ENCODE assay signal across 16 cellular contexts in the genomic region with DNA sequence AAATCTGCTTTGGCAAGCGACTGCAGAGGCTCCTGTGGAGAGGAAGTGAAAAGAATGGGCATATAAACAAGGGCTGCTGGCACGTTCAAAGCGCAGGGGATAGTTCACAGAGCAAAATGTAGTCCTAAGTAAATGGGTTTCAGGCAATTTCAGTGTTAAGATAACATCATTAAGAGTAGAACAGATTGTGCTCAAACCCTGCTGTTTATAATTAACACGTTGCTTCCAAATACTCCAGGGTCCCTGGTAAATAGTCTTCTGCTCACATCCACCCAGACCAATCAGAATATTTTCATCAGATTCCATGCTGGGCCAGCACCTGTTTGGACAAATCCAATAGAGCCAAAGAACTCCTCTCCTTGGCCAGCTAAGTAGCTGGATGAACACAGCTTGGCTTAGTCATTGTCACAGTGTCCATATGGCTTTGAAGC.
DNase-seq lines count a peak whose midpoint lies in the region; ATAC-seq and TF ChIP-seq lines count a peak whose summit lies in the region.
"Had no signal": no experiment of that assay in that cellular context is flagged by ENCODE, and none has a peak within 500 bp of the region (broad histone marks: within the 10 kb centered on the region; RNA-seq: fewer than 3 reads in every experiment).

No MANE protein-coding gene starts in this region.

- no peak overlapping the region for H3K56ac ChIP-seq in mesendoderm (ENCODE audit: low read length)

- no CpG with 5 or more reads among the region's 4 CpGs for WGBS in mesendoderm (ENCODE audit: extremely low coverage, insufficient coverage, low lambda C conversion rate)

- H3K4ac ChIP-seq in mesendoderm (ENCODE audit: low read depth, low read length), result no peak overlapping the region

- H2BK5ac ChIP-seq in mesendoderm (ENCODE audit: low read length), result no peak overlapping the region

- H3K36me3 Mint-ChIP-seq in WTC11, result peaks cover 26% of the 10 kb centered on the region
- H3K36me3 Mint-ChIP-seq in activated T-helper 17 cell treated with anti-CD3 and anti-CD28 coated beads, Interleukin-2, amount 50 U/mL, for 72 hours (ENCODE audit: low read depth), result peaks cover 32% of the 10 kb centered on the region
- peaks cover 30% of the 10 kb centered on the region for H3K36me3 Mint-ChIP-seq in T-helper 2 cell treated with Interferon-gamma antibody and Interleukin-4, amounts not matched to agents 5 μg/mL and 100 μg/mL, for 36 hours (ENCODE audit: low read depth)

- H4K8ac ChIP-seq in mesendoderm (ENCODE audit: low read depth, low read length), result no peak overlapping the region

- TF ChIP-seq CTCF in WTC11 (IDR thresholded peaks at IDR 0.05), result no peak

- H3K27ac Mint-ChIP-seq in WTC11, result no peak overlapping the region
- no peak overlapping the region for H3K27ac Mint-ChIP-seq in activated T-helper 17 cell treated with anti-CD3 and anti-CD28 coated beads, Interleukin-2, amount 50 U/mL, for 72 hours
- no peak overlapping the region for H3K27ac Mint-ChIP-seq in T-helper 2 cell treated with Interferon-gamma antibody and Interleukin-4, amounts not matched to agents 5 μg/mL and 100 μg/mL, for 36 hours
- H3K27ac Mint-ChIP-seq: effector memory CD8-positive, alpha-beta T cell; stimulated activated naive CD8-positive, alpha-beta T cell treated with anti-CD3 and anti-CD28 coated beads, Interleukin-15, Interleukin-2, amounts not matched to agents 100 ng/mL and 50 ng/mL, for 24 hours had no signal

- no peak overlapping the region for H3K18ac ChIP-seq in mesendoderm (ENCODE audit: low read length)

- POLR2A ChIA-PET in WTC11 (lab: Charles Lee), result no interaction called here

- H3K27me3 ChIP-seq in mesendoderm (ENCODE audit: insufficient read depth, low read length, poor library complexity), result no peaks in the 10 kb centered on the region
- H3K27me3 ChIP-seq: breast epithelium, SJSA1 had no signal

- H3K4me2 ChIP-seq in mesendoderm (ENCODE audit: low read length), result no peak overlapping the region

- H3K23ac ChIP-seq in mesendoderm (ENCODE audit: low read length), result no peak overlapping the region

- H3K4me1 ChIP-seq in mesendoderm (ENCODE audit: control insufficient read depth, low read depth, low read length), result no peaks in the 10 kb centered on the region
- H3K4me1 ChIP-seq: breast epithelium, SJSA1 had no signal

- no peak for TF ChIP-seq POLR2A in GM18505 (IDR thresholded peaks at IDR 0.05; ENCODE audit: borderline replicate concordance, extremely low read depth, insufficient read depth, insufficient read length)

- no peaks in the 10 kb centered on the region for H3K36me3 ChIP-seq in mesendoderm (ENCODE audit: control insufficient read depth, insufficient read depth, low read length)
- H3K36me3 ChIP-seq: breast epithelium had no signal

- no peak overlapping the region for H2AK5ac ChIP-seq in mesendoderm (ENCODE audit: low read length)

- H2BK15ac ChIP-seq in mesendoderm (replicated peaks; ENCODE audit: low read depth), result no peak overlapping the region

- peak; percentile 46 for ATAC-seq in WTC11
- no peak for ATAC-seq in GM18505 (IDR thresholded peaks at IDR 0.05; ENCODE audit: unreplicated experiment)
- no peak for ATAC-seq in activated T-helper 17 cell treated with anti-CD3 and anti-CD28 coated beads, Interleukin-2, amount 50 U/mL, for 72 hours (replicated peaks)
- ATAC-seq: effector memory CD8-positive, alpha-beta T cell had no signal

- H3K4me3 Mint-ChIP-seq in WTC11, result no peak overlapping the region
- no peak overlapping the region for H3K4me3 Mint-ChIP-seq in activated T-helper 17 cell treated with anti-CD3 and anti-CD28 coated beads, Interleukin-2, amount 50 U/mL, for 72 hours
- no peak overlapping the region for H3K4me3 Mint-ChIP-seq in T-helper 2 cell treated with Interferon-gamma antibody and Interleukin-4, amounts not matched to agents 5 μg/mL and 100 μg/mL, for 36 hours
- H3K4me3 Mint-ChIP-seq: effector memory CD8-positive, alpha-beta T cell; stimulated activated naive CD8-positive, alpha-beta T cell treated with anti-CD3 and anti-CD28 coated beads, Interleukin-15, Interleukin-2, amounts not matched to agents 100 ng/mL and 50 ng/mL, for 24 hours had no signal

- H3K9ac ChIP-seq in mesendoderm (ENCODE audit: low read length), result no peak overlapping the region

- peaks cover 3% of the 10 kb centered on the region; the same call in 1 of the 2 replicates for H3K9me3 Mint-ChIP-seq in WTC11
- no peaks in the 10 kb centered on the region for H3K9me3 Mint-ChIP-seq in activated T-helper 17 cell treated with anti-CD3 and anti-CD28 coated beads, Interleukin-2, amount 50 U/mL, for 72 hours
- H3K9me3 Mint-ChIP-seq in T-helper 2 cell treated with Interferon-gamma antibody and Interleukin-4, amounts not matched to agents 5 μg/mL and 100 μg/mL, for 36 hours, result no peaks in the 10 kb centered on the region

- H3K79me1 ChIP-seq in mesendoderm (ENCODE audit: low read length), result no peaks in the 10 kb centered on the region

- CTCF ChIA-PET in WTC11 (lab: Charles Lee), result no interaction called here

- H3K4me3 ChIP-seq in mesendoderm (ENCODE audit: low read length), result no peak overlapping the region
- H3K4me3 ChIP-seq: breast epithelium, lung, SJSA1 had no signal

- H3K79me2 ChIP-seq in mesendoderm (ENCODE audit: control insufficient read depth, insufficient read depth, low read length), result no peaks in the 10 kb centered on the region

- DNase-seq in DMS 273 (lab: John Stamatoyannopoulos, UW; ENCODE audit: unreplicated experiment) (peak; percentile 98), NCI-H2227 (lab: John Stamatoyannopoulos, UW; ENCODE audit: unreplicated experiment) (peak; percentile 83), WTC11 (ENCODE audit: low spot score) (no peak), mesendoderm (peak; percentile 76)
- no peak for DNase-seq in stimulated activated CD8-positive, alpha-beta memory T cell treated with anti-CD3 and anti-CD28 coated beads, Interleukin-4, amount 100 ng/mL, for 48 hours
- DNase-seq in T-helper 2 cell treated with Interferon-gamma antibody and Interleukin-4, amounts not matched to agents 5 μg/mL and 100 μg/mL, for 36 hours (ENCODE audit: low spot score), result no peak
- DNase-seq: activated naive CD4-positive, alpha-beta T cell; effector memory CD8-positive, alpha-beta T cell; foreskin melanocyte; NCI-H1105 had no signal

- H2BK120ac ChIP-seq in mesendoderm (ENCODE audit: low read depth, low read length), result no peak overlapping the region

- H4K5ac ChIP-seq in mesendoderm (ENCODE audit: low read length), result no peak overlapping the region

- H3K4me1 Mint-ChIP-seq in WTC11, result peaks cover 16% of the 10 kb centered on the region
- H3K4me1 Mint-ChIP-seq in activated T-helper 17 cell treated with anti-CD3 and anti-CD28 coated beads, Interleukin-2, amount 50 U/mL, for 72 hours, result no peaks in the 10 kb centered on the region
- H3K4me1 Mint-ChIP-seq in T-helper 2 cell treated with Interferon-gamma antibody and Interleukin-4, amounts not matched to agents 5 μg/mL and 100 μg/mL, for 36 hours (ENCODE audit: low read depth), result no peaks in the 10 kb centered on the region

- no peak overlapping the region for H3K27ac ChIP-seq in mesendoderm (ENCODE audit: low read depth, low read length)
- H3K27ac ChIP-seq: breast epithelium, SJSA1 had no signal

- H3K27me3 Mint-ChIP-seq in WTC11 (ENCODE audit: low read depth), result no peaks in the 10 kb centered on the region
- H3K27me3 Mint-ChIP-seq in activated T-helper 17 cell treated with anti-CD3 and anti-CD28 coated beads, Interleukin-2, amount 50 U/mL, for 72 hours, result no peaks in the 10 kb centered on the region
- H3K27me3 Mint-ChIP-seq in T-helper 2 cell treated with Interferon-gamma antibody and Interleukin-4, amounts not matched to agents 5 μg/mL and 100 μg/mL, for 36 hours (ENCODE audit: low read depth), result no peaks in the 10 kb centered on the region
- H3K27me3 Mint-ChIP-seq: effector memory CD8-positive, alpha-beta T cell; stimulated activated naive CD8-positive, alpha-beta T cell treated with anti-CD3 and anti-CD28 coated beads, Interleukin-15, Interleukin-2, amounts not matched to agents 100 ng/mL and 50 ng/mL, for 24 hours had no signal

TF ChIP-seq in WTC11, 78 proteins besides CTCF, POLR2A, EP300 and RAD21 (continues in another document):
- TF ChIP-seq GTF2I (CRISPR knock-in tag; conservative IDR thresholded peaks at IDR 0.05) (no peak), ZNF671 (CRISPR knock-in tag; IDR thresholded peaks at IDR 0.05) (no peak), ATF2 (CRISPR knock-in tag; IDR thresholded peaks at IDR 0.05; ENCODE audit: borderline replicate concordance, low read depth) (no peak), TCF7 (CRISPR knock-in tag; IDR thresholded peaks at IDR 0.05; ENCODE audit: low read depth) (no peak), AR (CRISPR knock-in tag; IDR thresholded peaks at IDR 0.05) (no peak), FOXK1 (CRISPR knock-in tag; IDR thresholded peaks at IDR 0.05) (no peak)

Comparison
In these comparisons a context has a peak if more than half of its experiments do, and no peak if none do; other contexts are left out.
1. DNase-seq: peak in DMS 273 (single experiment), NCI-H2227 (single experiment) and mesendoderm (single experiment); none in WTC11 (single experiment), stimulated activated CD8-positive, alpha-beta memory T cell treated with anti-CD3 and anti-CD28 coated beads, Interleukin-4, amount 100 ng/mL, for 48 hours (single experiment) and T-helper 2 cell treated with Interferon-gamma antibody and Interleukin-4, amounts not matched to agents 5 μg/mL and 100 μg/mL, for 36 hours (single experiment).